In the genomic region with DNA sequence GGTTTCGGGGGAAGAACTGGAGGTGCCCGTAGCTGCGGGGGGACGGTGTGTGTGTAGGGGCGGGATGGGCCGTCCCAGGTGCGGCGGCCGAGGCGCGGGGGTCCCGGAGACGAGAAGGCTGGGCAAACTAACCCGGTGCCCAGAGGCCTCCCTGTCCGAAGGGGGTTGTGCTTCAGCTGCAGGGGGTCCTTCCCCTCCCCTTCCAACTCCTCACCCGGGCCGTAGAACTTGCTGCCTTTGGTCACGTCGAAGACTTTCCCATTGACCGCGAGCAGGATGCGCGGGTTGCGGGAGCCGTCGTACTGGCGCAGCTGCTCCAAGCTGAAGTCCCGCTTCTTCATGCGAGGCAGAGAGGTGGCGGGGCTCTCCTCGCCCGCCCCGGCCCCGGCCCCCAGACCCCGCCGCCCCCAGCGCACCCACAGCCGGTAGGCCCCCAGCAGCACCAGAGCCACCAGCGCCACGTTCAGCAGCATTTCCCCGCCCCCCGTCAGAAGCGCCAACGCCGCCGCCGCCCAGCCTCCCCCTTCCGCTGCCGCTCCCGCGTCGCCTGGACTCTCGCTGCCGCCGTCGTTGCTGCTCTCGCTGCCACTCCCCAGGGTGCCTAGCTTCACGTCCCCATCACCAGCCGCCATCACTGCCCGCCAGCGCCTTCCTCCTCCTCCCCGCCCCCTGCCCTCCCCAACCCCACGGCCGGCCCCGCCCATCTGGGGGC, we compare ENCODE assay signal across 1 cellular context.
TF ChIP-seq lines count a peak whose summit lies in the region.

TSS of gene PGRMC2 (minus strand) at position 655 of the 712 bp plus-strand sequence. CDS start at position 632, 23 bp downstream.

TF ChIP-seq in IMR-90, 13 proteins besides CTCF, POLR2A, EP300 and RAD21 (continued from another document):
- TF ChIP-seq, protein P1, sequence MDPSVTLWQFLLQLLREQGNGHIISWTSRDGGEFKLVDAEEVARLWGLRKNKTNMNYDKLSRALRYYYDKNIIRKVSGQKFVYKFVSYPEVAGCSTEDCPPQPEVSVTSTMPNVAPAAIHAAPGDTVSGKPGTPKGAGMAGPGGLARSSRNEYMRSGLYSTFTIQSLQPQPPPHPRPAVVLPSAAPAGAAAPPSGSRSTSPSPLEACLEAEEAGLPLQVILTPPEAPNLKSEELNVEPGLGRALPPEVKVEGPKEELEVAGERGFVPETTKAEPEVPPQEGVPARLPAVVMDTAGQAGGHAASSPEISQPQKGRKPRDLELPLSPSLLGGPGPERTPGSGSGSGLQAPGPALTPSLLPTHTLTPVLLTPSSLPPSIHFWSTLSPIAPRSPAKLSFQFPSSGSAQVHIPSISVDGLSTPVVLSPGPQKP (IDR thresholded peaks at IDR 0.05; ENCODE audit: borderline replicate concordance, low read depth, low read length) = no peak
- TF ChIP-seq NFE2L2 (IDR thresholded peaks at IDR 0.05; ENCODE audit: low read depth, low read length) = no peak
- TF ChIP-seq FOS (IDR thresholded peaks at IDR 0.05; ENCODE audit: low read depth, low read length) = no peak
- no peak for TF ChIP-seq RFX5 (IDR thresholded peaks at IDR 0.05; ENCODE audit: low read depth, low read length)
- no peak for TF ChIP-seq RCOR1 (IDR thresholded peaks at IDR 0.05; ENCODE audit: insufficient replicate concordance, low read length)
- no peak for TF ChIP-seq SMC3 (IDR thresholded peaks at IDR 0.05; ENCODE audit: low read depth, low read length)
- TF ChIP-seq CHD1 (IDR thresholded peaks at IDR 0.05; ENCODE audit: low read depth, low read length) = no peak
- TF ChIP-seq, protein P2, sequence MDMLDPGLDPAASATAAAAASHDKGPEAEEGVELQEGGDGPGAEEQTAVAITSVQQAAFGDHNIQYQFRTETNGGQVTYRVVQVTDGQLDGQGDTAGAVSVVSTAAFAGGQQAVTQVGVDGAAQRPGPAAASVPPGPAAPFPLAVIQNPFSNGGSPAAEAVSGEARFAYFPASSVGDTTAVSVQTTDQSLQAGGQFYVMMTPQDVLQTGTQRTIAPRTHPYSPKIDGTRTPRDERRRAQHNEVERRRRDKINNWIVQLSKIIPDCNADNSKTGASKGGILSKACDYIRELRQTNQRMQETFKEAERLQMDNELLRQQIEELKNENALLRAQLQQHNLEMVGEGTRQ (IDR thresholded peaks at IDR 0.05; ENCODE audit: low read depth, low read length) = no peak
- TF ChIP-seq MAFK (IDR thresholded peaks at IDR 0.05; ENCODE audit: low read depth, low read length) = no peak
- TF ChIP-seq BHLHE40 (IDR thresholded peaks at IDR 0.05; ENCODE audit: low read depth, low read length) = no peak
